In the genomic region with DNA sequence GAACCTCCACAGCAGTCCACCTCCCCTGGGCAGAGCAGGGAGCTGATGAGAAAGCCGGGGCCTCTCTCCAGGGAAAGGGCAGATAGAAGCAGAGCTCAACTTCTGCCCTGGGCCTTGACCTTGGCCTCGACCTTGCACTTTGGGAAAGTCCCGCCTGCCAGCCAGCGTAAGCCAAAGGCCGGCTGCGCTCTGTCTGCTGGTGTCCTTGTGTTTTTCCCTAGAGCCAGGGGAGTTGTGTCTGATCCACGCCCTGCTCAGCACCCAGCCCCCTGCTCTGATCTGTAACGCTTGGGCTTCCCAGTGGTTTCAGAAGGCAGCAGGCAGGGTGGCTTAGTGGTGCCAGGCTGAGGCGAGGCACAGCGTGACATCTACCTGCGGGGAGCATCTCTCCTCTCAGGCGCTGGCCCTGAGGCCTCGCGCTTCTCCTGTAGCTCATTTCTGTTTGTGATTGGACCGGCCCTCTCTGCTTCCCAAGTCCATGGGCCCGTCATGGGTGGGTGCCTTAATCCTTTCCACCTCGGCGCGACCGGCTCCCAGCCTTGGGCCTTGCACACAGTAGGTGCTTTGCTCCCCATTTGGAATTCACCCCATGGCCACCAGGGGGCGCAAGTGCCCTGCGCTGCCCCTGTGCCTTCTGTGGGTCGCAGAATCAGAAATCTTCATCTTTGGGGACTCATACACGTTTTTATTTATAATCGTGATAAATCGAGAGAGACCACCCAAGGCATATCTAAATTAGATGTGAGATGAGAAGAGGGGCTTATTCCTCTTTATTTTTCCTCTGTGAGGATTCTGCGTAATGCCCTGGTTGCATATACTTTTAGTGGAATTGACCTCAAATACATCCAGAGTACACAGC, we compare ENCODE assay signal across 8 cellular contexts. TPM values are rescaled to one million over a fixed set of nuclear protein-coding genes. Genes with fewer than 3 reads are reported as not detected.
DNase-seq lines count a peak whose midpoint lies in the region; ATAC-seq, FAIRE-seq and TF ChIP-seq lines count a peak whose summit lies in the region.

No MANE protein-coding gene starts in this region.

- H3K4me3 ChIP-seq in GM06990 (replicated peaks; ENCODE audit: low read depth, low read length) (no peak overlapping the region), PC-3 (ENCODE audit: low read length) (no peak overlapping the region), keratinocyte (ENCODE audit: control insufficient read depth in 2 of 3, extremely low read depth in 1 of 3, insufficient read depth in 2 of 3, low read depth in 1 of 3, low read length in 3 of 3) (no peak overlapping the region)

- H4K20me1 ChIP-seq in PC-3 (ENCODE audit: low read length) (no peaks in the 10 kb centered on the region), keratinocyte (ENCODE audit: control insufficient read depth, extremely low read depth, insufficient read depth, low read length) (no peaks in the 10 kb centered on the region)

- H3K27ac ChIP-seq in PC-3 (ENCODE audit: low read length) (no peak overlapping the region), keratinocyte (ENCODE audit: control insufficient read depth, insufficient read depth, low read length) (no peak overlapping the region)

- H3K9me2 ChIP-seq in PC-3 (replicated peaks; ENCODE audit: low read length) = no peaks in the 10 kb centered on the region

- no peaks in the 10 kb centered on the region for H3K27me3 ChIP-seq in GM06990 (replicated peaks; ENCODE audit: control insufficient read depth, insufficient read depth, low read length)
- no peaks in the 10 kb centered on the region for H3K27me3 ChIP-seq in PC-3 (ENCODE audit: low read length)
- peaks cover 5% of the 10 kb centered on the region for H3K27me3 ChIP-seq in keratinocyte (ENCODE audit: control insufficient read depth, extremely low read depth, insufficient read depth, low read length)

- H3K79me2 ChIP-seq in PC-3 (ENCODE audit: low read length) (no peaks in the 10 kb centered on the region), keratinocyte (ENCODE audit: control insufficient read depth, insufficient read depth, low read length) (no peaks in the 10 kb centered on the region)

- H3K9ac ChIP-seq in PC-3 (ENCODE audit: low read length) (no peak overlapping the region), keratinocyte (ENCODE audit: control insufficient read depth, extremely low read depth, insufficient read depth, low read length) (no peak overlapping the region)

- dilution Hi-C loops in keratinocyte (cut with MboI; ENCODE audit: extremely low pct_ligation_motif_present, low sequenced_read_pairs) = no loop called here

- POLR2A ChIA-PET in PC-3 (lab: Charles Lee; ENCODE audit: unreplicated experiment) = no interaction called here

- H3K36me3 ChIP-seq in GM06990 (ENCODE audit: control insufficient read depth, insufficient read depth, low read length) = no peaks in the 10 kb centered on the region
- H3K36me3 ChIP-seq in PC-3 (ENCODE audit: low read depth, low read length) = no peaks in the 10 kb centered on the region
- H3K36me3 ChIP-seq in keratinocyte (ENCODE audit: control insufficient read depth in 2 of 2, extremely low read depth in 1 of 2, insufficient read depth in 2 of 2, low read length in 2 of 2) = no peaks in the 10 kb centered on the region

- H3K4me2 ChIP-seq in PC-3 (ENCODE audit: low read length) (no peak overlapping the region), keratinocyte (ENCODE audit: control insufficient read depth, extremely low read depth, insufficient read depth, low read depth, low read length) (no peak overlapping the region)

- no peak for DNase-seq in GM06990 (ENCODE audit: extremely low read depth, insufficient read length)
- DNase-seq in PC-3 = peak; percentile 52
- DNase-seq in activated effector memory CD4-positive, alpha-beta T cell treated with anti-CD3 and anti-CD28 coated beads, Interleukin-2, amount 50 U/mL, for 16 hours = peak; percentile 88
- no peak for DNase-seq in keratinocyte (ENCODE audit: low read depth, low spot score)
- peak; percentile 33 to 39 for DNase-seq in stimulated activated CD8-positive, alpha-beta memory T cell treated with anti-CD3 and anti-CD28 coated beads, Interleukin-4, amount 100 ng/mL, for 1 hour (ENCODE audit: low read depth in 2 of 2, low spot score in 1 of 2)
- no peak for DNase-seq in NCI-H2107 (lab: John Stamatoyannopoulos, UW)

- H3K9me1 ChIP-seq in keratinocyte (ENCODE audit: control insufficient read depth, extremely low read depth, insufficient read depth, low read length) = no peaks in the 10 kb centered on the region

- no peak for FAIRE-seq in keratinocyte (lab: Jason Lieb, UNC)

- CTCF ChIA-PET in PC-3 (lab: Charles Lee) = interaction anchor here (0.6 to 0.8 kb wide), 2 partner anchors 48 to 50 kb away, joined by 3 to 4 read pairs; no protein-coding TSS in a partner anchor

- no TSS peak for BruUV-seq in PC-3 (replicated peaks; lab: Mats Ljungman, UMichigan)

- no peaks in the 10 kb centered on the region for H3K4me1 ChIP-seq in PC-3 (ENCODE audit: insufficient read depth, low read length)
- peaks cover 14% of the 10 kb centered on the region for H3K4me1 ChIP-seq in keratinocyte (ENCODE audit: control insufficient read depth, extremely low read depth, insufficient read depth, low read length)

- H2AFZ ChIP-seq in PC-3 (ENCODE audit: low read length) = no peak overlapping the region
- H2AFZ ChIP-seq in keratinocyte (ENCODE audit: control insufficient read depth, low read length) = no peak overlapping the region

- ATAC-seq in PC-3 (no peak), GM18519 (IDR thresholded peaks at IDR 0.05; ENCODE audit: low FRiP score, unreplicated experiment) (no peak), GM18511 (IDR thresholded peaks at IDR 0.05; ENCODE audit: unreplicated experiment) (no peak)

- intact Hi-C loops in PC-3 (cut with micrococcal nuclease) = loop anchor here (2.0 kb wide), 1 partner anchor 57 kb away; no protein-coding TSS in a partner anchor

- no peaks in the 10 kb centered on the region for H3F3A ChIP-seq in PC-3 (ENCODE audit: low read length, unreplicated experiment)

- H3K9me3 ChIP-seq in PC-3 (ENCODE audit: low read length) = no peaks in the 10 kb centered on the region
- H3K9me3 ChIP-seq in keratinocyte (ENCODE audit: control insufficient read depth, low read depth, low read length) = no peaks in the 10 kb centered on the region

- TF ChIP-seq CTCF in GM06990 (IDR thresholded peaks at IDR 0.05; ENCODE audit: insufficient read depth, low read length, poor library complexity, severe bottlenecking) (peak; percentile 96), PC-3 (conservative IDR thresholded peaks at IDR 0.05; ENCODE audit: low read depth, low read length) (peak; percentile 99), keratinocyte (optimal IDR thresholded peaks at IDR 0.05 in 1 of 3, IDR thresholded peaks at IDR 0.05 in 1 of 3, conservative IDR thresholded peaks at IDR 0.05 in 1 of 3; ENCODE audit: extremely low read depth in 1 of 3, insufficient read depth in 2 of 3, low read length in 3 of 3) (peak; percentile 61 to 67 (median 63))

RNA-seq across cellular contexts. Expression of gene SGSH, which starts 24.2 kb away (rescaled TPM):
- total RNA-seq in PC-3 (2014; rRNA removed) = 15.3 and 16.6 TPM in 2 replicates
- 8.9 to 21.5 TPM (median 9.6 TPM) in 3 replicates for polyA plus RNA-seq in keratinocyte
- 7.2 TPM for polyA plus RNA-seq in keratinocyte (2011; ENCODE audit: low read depth)
- 5.2 and 9.1 TPM in 2 replicates for polyA plus RNA-seq in keratinocyte (2011; cell fraction: cytosol; rRNA removed)
- 89.8 and 106 TPM in 2 replicates for polyA plus RNA-seq in keratinocyte (2011; cell fraction: nucleus; rRNA removed)
- polyA plus RNA-seq in keratinocyte (2012; ENCODE audit: low replicate concordance) = 11.3 and 23.7 TPM in 2 replicates
- 10.0 to 31.6 TPM (median 10.1 TPM) in 3 replicates for polyA minus RNA-seq in keratinocyte
- 14.4 TPM for polyA minus RNA-seq in keratinocyte (2011; cell fraction: cytosol; rRNA and poly(A)+ RNA removed)
- polyA minus RNA-seq in keratinocyte (2011; cell fraction: nucleus; rRNA and poly(A)+ RNA removed) = 28.7 and 33.2 TPM in 2 replicates

RNA-seq across cellular contexts. Expression of gene SLC26A11, which starts 24.3 kb away (rescaled TPM):
- 15.0 and 18.4 TPM in 2 replicates for total RNA-seq in PC-3 (2014; rRNA removed)
- polyA plus RNA-seq in keratinocyte = 2.2 to 4.7 TPM (median 3.0 TPM) in 3 replicates
- polyA plus RNA-seq in keratinocyte (2011; ENCODE audit: low read depth) = 2.0 TPM
- polyA plus RNA-seq in keratinocyte (2011; cell fraction: cytosol; rRNA removed) = 1.3 and 2.6 TPM in 2 replicates
- 15.7 and 21.6 TPM in 2 replicates for polyA plus RNA-seq in keratinocyte (2011; cell fraction: nucleus; rRNA removed)
- 3.8 and 5.7 TPM in 2 replicates for polyA plus RNA-seq in keratinocyte (2012; ENCODE audit: low replicate concordance)
- polyA minus RNA-seq in keratinocyte = 2.2 to 5.7 TPM (median 3.2 TPM) in 3 replicates
- polyA minus RNA-seq in keratinocyte (2011; cell fraction: cytosol; rRNA and poly(A)+ RNA removed) = 3.3 TPM
- polyA minus RNA-seq in keratinocyte (2011; cell fraction: nucleus; rRNA and poly(A)+ RNA removed) = 11.2 and 12.5 TPM in 2 replicates

RNA-seq across cellular contexts. Expression of gene CARD14, which starts 26.1 kb away (rescaled TPM):
- total RNA-seq in PC-3 (2014; rRNA removed) = 2.3 and 4.4 TPM in 2 replicates
- polyA plus RNA-seq in keratinocyte = 0.23 to 1.6 TPM (median 0.49 TPM) in 3 replicates
- polyA plus RNA-seq in keratinocyte (2011; ENCODE audit: low read depth) = 11.9 TPM
- 0.23 and 0.57 TPM in 2 replicates for polyA plus RNA-seq in keratinocyte (2011; cell fraction: cytosol; rRNA removed)
- polyA plus RNA-seq in keratinocyte (2011; cell fraction: nucleus; rRNA removed) = 1.1 and 2.5 TPM in 2 replicates
- 0.40 and 9.8 TPM in 2 replicates for polyA plus RNA-seq in keratinocyte (2012; ENCODE audit: low replicate concordance)
- polyA minus RNA-seq in keratinocyte = 0.73 to 0.74 TPM in 2 of 3 replicates, not detected in the other
- not detected for polyA minus RNA-seq in keratinocyte (2011; cell fraction: cytosol; rRNA and poly(A)+ RNA removed)
- 1.3 and 2.2 TPM in 2 replicates for polyA minus RNA-seq in keratinocyte (2011; cell fraction: nucleus; rRNA and poly(A)+ RNA removed)

RNA-seq across cellular contexts. Expression of gene EIF4A3, which starts 49.0 kb away (rescaled TPM):
- 167 and 185 TPM in 2 replicates for total RNA-seq in PC-3 (2014; rRNA removed)
- 78.9 to 143 TPM (median 125 TPM) in 3 replicates for polyA plus RNA-seq in keratinocyte
- 86.2 TPM for polyA plus RNA-seq in keratinocyte (2011; ENCODE audit: low read depth)
- polyA plus RNA-seq in keratinocyte (2011; cell fraction: cytosol; rRNA removed) = 64.6 and 85.6 TPM in 2 replicates
- polyA plus RNA-seq in keratinocyte (2011; cell fraction: nucleus; rRNA removed) = 109 and 121 TPM in 2 replicates
- 91.3 and 155 TPM in 2 replicates for polyA plus RNA-seq in keratinocyte (2012; ENCODE audit: low replicate concordance)
- 38.2 to 96.6 TPM (median 66.7 TPM) in 3 replicates for polyA minus RNA-seq in keratinocyte
- 51.2 TPM for polyA minus RNA-seq in keratinocyte (2011; cell fraction: cytosol; rRNA and poly(A)+ RNA removed)
- polyA minus RNA-seq in keratinocyte (2011; cell fraction: nucleus; rRNA and poly(A)+ RNA removed) = 43.3 and 64.2 TPM in 2 replicates

Comparison
In these comparisons a context has a peak if more than half of its experiments do, and no peak if none do; other contexts are left out.
1. DNase-seq: peak in PC-3 (single experiment), activated effector memory CD4-positive, alpha-beta T cell treated with anti-CD3 and anti-CD28 coated beads, Interleukin-2, amount 50 U/mL, for 16 hours (single experiment) and stimulated activated CD8-positive, alpha-beta memory T cell treated with anti-CD3 and anti-CD28 coated beads, Interleukin-4, amount 100 ng/mL, for 1 hour (2 of 2); none in GM06990 (single experiment), keratinocyte (single experiment) and NCI-H2107 (single experiment).
2. Peak in every context shown above with its lines, with median percentiles within 50 percentile points of each other: CTCF ChIP-seq.